8 cellular contexts compared by ENCODE assay signal in the genomic region with DNA sequence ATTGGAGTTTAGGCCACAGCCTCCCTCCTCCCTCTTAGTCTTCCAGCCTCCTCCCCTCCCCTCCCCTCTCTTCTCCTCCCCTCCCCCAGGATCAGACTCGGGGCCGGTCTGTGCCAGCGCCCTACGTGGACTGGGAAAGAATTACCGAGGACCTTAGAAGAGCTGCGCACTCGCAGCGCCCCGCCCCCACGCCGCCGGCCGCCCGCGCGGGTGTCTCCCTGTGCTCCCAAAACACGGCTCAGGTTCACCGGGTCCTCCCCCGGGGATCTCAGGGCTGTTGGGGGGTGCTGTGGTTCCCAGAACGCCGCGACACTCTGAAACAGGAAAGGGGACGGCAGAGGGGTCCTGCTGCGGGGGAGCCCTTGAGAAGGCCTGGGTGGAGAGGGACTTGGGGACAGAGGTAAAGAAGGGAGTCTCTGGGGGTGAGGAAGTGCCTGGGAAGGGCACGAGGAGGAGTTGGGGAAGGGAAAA.
DNase-seq lines count a peak whose midpoint lies in the region; ATAC-seq and TF ChIP-seq lines count a peak whose summit lies in the region.

No MANE protein-coding gene starts in this region.

- DNase-seq in ACHN (peak; percentile 82), HEK293T (ENCODE audit: extremely low spot score) (peak; percentile 86), NCI-H82 treated with DMSO at 0.1 percent for 48 hours (lab: John Stamatoyannopoulos, UW; ENCODE audit: unreplicated experiment) (peak; percentile 43), erythroblast (lab: John Stamatoyannopoulos, UW) (peak; percentile 67 to 69), mesenteric fat pad (ENCODE audit: low spot score) (peak; percentile 91)
- DNase-seq in activated T-cell treated with anti-CD3 and anti-CD28 coated beads, Interleukin-2, amount 50 U/mL, for 24 hours: peak; percentile 74
- peak; percentile 37 to 47 for DNase-seq in stimulated activated naive CD8-positive, alpha-beta T cell treated with anti-CD3 and anti-CD28 coated beads, Interleukin-15, amount 100 ng/mL, for 72 hours

- H3K27me3 Mint-ChIP-seq in activated T-cell treated with anti-CD3 and anti-CD28 coated beads, Interleukin-2, amount 50 U/mL, for 24 hours: peaks cover 12% of the 10 kb centered on the region
- H3K27me3 Mint-ChIP-seq in stimulated activated naive CD8-positive, alpha-beta T cell treated with anti-CD3 and anti-CD28 coated beads, Interleukin-15, amount 100 ng/mL, for 72 hours: no peaks in the 10 kb centered on the region

- no peaks in the 10 kb centered on the region for H3K36me3 Mint-ChIP-seq in activated T-cell treated with anti-CD3 and anti-CD28 coated beads, Interleukin-2, amount 50 U/mL, for 24 hours (ENCODE audit: low read depth)

- in situ Hi-C loops in ACHN (cut with HindIII; ENCODE audit: low pct_ligation_motif_present, low pct_unique_long_range_greater_than_20kb, low sequenced_read_pairs): no loop called here

- peaks cover 34% of the 10 kb centered on the region for H3K4me1 Mint-ChIP-seq in activated T-cell treated with anti-CD3 and anti-CD28 coated beads, Interleukin-2, amount 50 U/mL, for 24 hours (ENCODE audit: low read depth)
- H3K4me1 Mint-ChIP-seq in stimulated activated naive CD8-positive, alpha-beta T cell treated with anti-CD3 and anti-CD28 coated beads, Interleukin-15, amount 100 ng/mL, for 72 hours: peaks cover 33% of the 10 kb centered on the region

- TF ChIP-seq POLR2A in erythroblast (IDR thresholded peaks at IDR 0.05; ENCODE audit: low read length): no peak

- POLR2A ChIA-PET in HEK293T (lab: Yijun Ruan, JAX): interaction anchor here (0.6 kb wide), 1 partner anchor 120 kb away, joined by 3 read pairs; no protein-coding TSS in a partner anchor

- no peaks in the 10 kb centered on the region for H3K9me3 Mint-ChIP-seq in activated T-cell treated with anti-CD3 and anti-CD28 coated beads, Interleukin-2, amount 50 U/mL, for 24 hours
- H3K9me3 Mint-ChIP-seq in stimulated activated naive CD8-positive, alpha-beta T cell treated with anti-CD3 and anti-CD28 coated beads, Interleukin-15, amount 100 ng/mL, for 72 hours: no peaks in the 10 kb centered on the region

- H3K27ac Mint-ChIP-seq in activated T-cell treated with anti-CD3 and anti-CD28 coated beads, Interleukin-2, amount 50 U/mL, for 24 hours: peak overlapping the region; percentile 63
- no peak overlapping the region for H3K27ac Mint-ChIP-seq in stimulated activated naive CD8-positive, alpha-beta T cell treated with anti-CD3 and anti-CD28 coated beads, Interleukin-15, amount 100 ng/mL, for 72 hours

- peak overlapping the region; percentile 33 for H3K4me3 Mint-ChIP-seq in activated T-cell treated with anti-CD3 and anti-CD28 coated beads, Interleukin-2, amount 50 U/mL, for 24 hours
- H3K4me3 Mint-ChIP-seq in stimulated activated naive CD8-positive, alpha-beta T cell treated with anti-CD3 and anti-CD28 coated beads, Interleukin-15, amount 100 ng/mL, for 72 hours: peak overlapping the region; percentile 47 to 68

- CTCF ChIA-PET in HEK293T (lab: Yijun Ruan, JAX): no interaction called here

- ATAC-seq in stimulated activated naive CD8-positive, alpha-beta T cell treated with anti-CD3 and anti-CD28 coated beads, Interleukin-15, amount 100 ng/mL, for 72 hours: peak; percentile 16
- no peak for ATAC-seq in HG02759 (IDR thresholded peaks at IDR 0.05; ENCODE audit: unreplicated experiment)

TF ChIP-seq in HEK293T, 16 proteins besides CTCF, POLR2A, EP300 and RAD21:
- TF ChIP-seq CTBP1 (IDR thresholded peaks at IDR 0.05; ENCODE audit: borderline replicate concordance): no peak
- no peak for TF ChIP-seq FOXA1 (IDR thresholded peaks at IDR 0.05)
- TF ChIP-seq, protein P1, sequence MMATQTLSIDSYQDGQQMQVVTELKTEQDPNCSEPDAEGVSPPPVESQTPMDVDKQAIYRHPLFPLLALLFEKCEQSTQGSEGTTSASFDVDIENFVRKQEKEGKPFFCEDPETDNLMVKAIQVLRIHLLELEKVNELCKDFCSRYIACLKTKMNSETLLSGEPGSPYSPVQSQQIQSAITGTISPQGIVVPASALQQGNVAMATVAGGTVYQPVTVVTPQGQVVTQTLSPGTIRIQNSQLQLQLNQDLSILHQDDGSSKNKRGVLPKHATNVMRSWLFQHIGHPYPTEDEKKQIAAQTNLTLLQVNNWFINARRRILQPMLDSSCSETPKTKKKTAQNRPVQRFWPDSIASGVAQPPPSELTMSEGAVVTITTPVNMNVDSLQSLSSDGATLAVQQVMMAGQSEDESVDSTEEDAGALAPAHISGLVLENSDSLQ (IDR thresholded peaks at IDR 0.05): no peak
- no peak for TF ChIP-seq LEF1 (IDR thresholded peaks at IDR 0.05; ENCODE audit: borderline replicate concordance)
- TF ChIP-seq HDGF (IDR thresholded peaks at IDR 0.05; ENCODE audit: borderline replicate concordance): no peak
- TF ChIP-seq BHLHE40 (IDR thresholded peaks at IDR 0.05; ENCODE audit: borderline replicate concordance): no peak
- no peak for TF ChIP-seq SP1 (IDR thresholded peaks at IDR 0.05)
- no peak for TF ChIP-seq L3MBTL2 (conservative IDR thresholded peaks at IDR 0.05)
- no peak for TF ChIP-seq ZNF384 (IDR thresholded peaks at IDR 0.05)
- no peak for TF ChIP-seq NFRKB (IDR thresholded peaks at IDR 0.05)
- no peak for TF ChIP-seq ARNT (IDR thresholded peaks at IDR 0.05)
- no peak for TF ChIP-seq ELF4 (IDR thresholded peaks at IDR 0.05)
- TF ChIP-seq FOXM1 (IDR thresholded peaks at IDR 0.05; ENCODE audit: borderline replicate concordance): no peak
- no peak for TF ChIP-seq FOXK2 (IDR thresholded peaks at IDR 0.05)
- no peak for TF ChIP-seq SUZ12 (IDR thresholded peaks at IDR 0.05)
- no peak for TF ChIP-seq TARDBP (IDR thresholded peaks at IDR 0.05)
